8 cellular contexts compared by ENCODE assay signal in the genomic region with DNA sequence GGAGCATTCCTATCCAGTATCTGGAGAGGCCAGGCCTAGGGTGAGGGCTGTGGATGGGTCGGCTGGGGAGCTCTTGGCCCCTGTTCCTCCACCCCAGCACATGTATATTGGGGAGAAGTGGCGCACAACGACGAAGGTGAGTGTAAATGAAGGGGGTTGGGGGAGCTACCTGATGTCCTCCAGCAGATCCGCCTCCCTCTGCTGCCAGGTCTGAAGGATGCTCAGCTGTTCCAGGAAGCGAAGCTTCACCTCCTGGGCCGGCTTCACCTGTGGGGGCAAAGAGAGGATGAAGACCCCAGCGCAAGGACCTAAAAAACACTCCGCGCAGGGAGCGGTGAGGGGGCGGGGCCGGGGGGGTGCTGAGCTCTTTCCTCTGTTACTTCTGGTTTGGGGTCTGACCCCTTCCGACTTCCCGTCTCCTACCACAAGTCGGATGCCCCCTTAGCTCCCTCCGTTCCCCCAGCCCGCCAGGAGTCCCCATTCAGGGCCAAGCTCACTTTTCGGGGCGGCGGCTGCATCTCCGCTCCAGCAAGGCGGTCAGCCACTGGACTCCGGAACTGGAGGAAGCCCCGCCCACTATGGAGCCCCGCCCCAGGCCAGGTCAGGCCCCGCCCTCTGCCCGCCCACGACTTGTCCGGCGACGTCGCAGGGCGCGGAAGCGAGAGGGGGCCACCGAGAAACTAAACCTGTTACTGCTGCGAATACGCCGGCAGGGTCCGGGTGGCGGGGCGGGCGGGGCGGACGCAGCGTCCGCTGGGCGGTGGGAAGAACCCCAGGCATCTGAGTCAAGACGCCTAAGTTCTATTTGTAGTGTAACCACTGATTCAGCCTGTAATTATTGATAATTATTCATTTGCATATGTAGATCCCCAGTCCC. TPM values are rescaled to one million over a fixed set of nuclear protein-coding genes. Genes with fewer than 3 reads are reported as not detected.
A peak's percentile ranks its signal among the peaks of the same experiment; 100 is the strongest.
DNase-seq lines count a peak whose midpoint lies in the region; ATAC-seq and TF ChIP-seq lines count a peak whose summit lies in the region.

A gene (minus strand): TSS at position 568 of the 877 bp plus-strand sequence. CDS start 50 bp downstream, at position 518.

- no peaks in the 10 kb centered on the region for H3K27me3 Mint-ChIP-seq in activated naive CD8-positive, alpha-beta T cell treated with anti-CD3 and anti-CD28 coated beads, Interleukin-2, amount 50 U/mL, for 24 hours
- peaks cover 14% of the 10 kb centered on the region for H3K27me3 Mint-ChIP-seq in progenitor cell of endocrine pancreas

- WGBS in heart right ventricle, 2 donors, result 6 to 8% methylated on average over 49 to 50 of the region's 50 CpGs
- WGBS in upper lobe of left lung, 2 donors, result 8 to 15% methylated on average over 11 to 32 of the region's 50 CpGs

- DNase-seq in DMS153 treated with DMSO at 0.1 percent for 48 hours (lab: John Stamatoyannopoulos, UW; ENCODE audit: unreplicated experiment) (peak; percentile 20), SW 1271 (lab: John Stamatoyannopoulos, UW) (peak; percentile 52 to 81), heart right ventricle (peak; percentile 88 to 92), progenitor cell of endocrine pancreas (ENCODE audit: low spot score, unreplicated experiment) (peak; percentile 83), upper lobe of left lung (peak; percentile 95 to 98)
- DNase-seq in activated naive CD8-positive, alpha-beta T cell treated with anti-CD3 and anti-CD28 coated beads, Interleukin-2, amount 50 U/mL, for 24 hours, result peak; percentile 88

- H3K9me3 Mint-ChIP-seq in activated naive CD8-positive, alpha-beta T cell treated with anti-CD3 and anti-CD28 coated beads, Interleukin-2, amount 50 U/mL, for 24 hours, result no peaks in the 10 kb centered on the region
- H3K9me3 Mint-ChIP-seq in progenitor cell of endocrine pancreas (ENCODE audit: low read depth), result no peaks in the 10 kb centered on the region

- peak within 1 kb of the TSS; percentile 45 for H3K9ac ChIP-seq in HUES6 (ENCODE audit: low read length)

- peak; percentile 97 for ATAC-seq in GM21423 (IDR thresholded peaks at IDR 0.05; ENCODE audit: unreplicated experiment)
- peak; percentile 88 for ATAC-seq in activated naive CD8-positive, alpha-beta T cell treated with anti-CD3 and anti-CD28 coated beads, Interleukin-2, amount 50 U/mL, for 24 hours
- peak; percentile 88 to 97 (median 95) for ATAC-seq in heart right ventricle
- ATAC-seq in upper lobe of left lung (ENCODE audit: low FRiP score in 2 of 2), result peak; percentile 95 to 98

- H3K9me3 ChIP-seq in HUES6 (ENCODE audit: control insufficient read depth, insufficient read depth, low read depth, low read length) (no peaks in the 10 kb centered on the region), heart right ventricle (no peaks in the 10 kb centered on the region), upper lobe of left lung (no peaks in the 10 kb centered on the region)

- TF ChIP-seq EP300 in upper lobe of left lung (IDR thresholded peaks at IDR 0.05), result no peak

- H3K4me3 ChIP-seq in HUES6 (ENCODE audit: low read depth, low read length) (peak within 1 kb of the TSS; percentile 84), heart right ventricle (peak within 1 kb of the TSS; percentile 35 to 70 (median 58)), upper lobe of left lung (peak within 1 kb of the TSS; percentile 46 to 71 (median 60))

- peak within 1 kb of the TSS; percentile 92 for H3K4me3 Mint-ChIP-seq in activated naive CD8-positive, alpha-beta T cell treated with anti-CD3 and anti-CD28 coated beads, Interleukin-2, amount 50 U/mL, for 24 hours
- H3K4me3 Mint-ChIP-seq in progenitor cell of endocrine pancreas (ENCODE audit: low read depth), result peak within 1 kb of the TSS; percentile 94

- H3K4me1 ChIP-seq in HUES6 (ENCODE audit: control insufficient read depth, insufficient read depth, low read length), result peaks cover 13% of the 10 kb centered on the region
- peaks cover 0 to 17% (median 3%) of the 10 kb centered on the region in 9 donors for H3K4me1 ChIP-seq in heart right ventricle
- peaks cover 5 to 14% (median 13%) of the 10 kb centered on the region in 4 donors for H3K4me1 ChIP-seq in upper lobe of left lung

- peaks cover 18% of the 10 kb centered on the region for H3K4me1 Mint-ChIP-seq in activated naive CD8-positive, alpha-beta T cell treated with anti-CD3 and anti-CD28 coated beads, Interleukin-2, amount 50 U/mL, for 24 hours
- peaks cover 2% of the 10 kb centered on the region for H3K4me1 Mint-ChIP-seq in progenitor cell of endocrine pancreas (ENCODE audit: low read depth)

- no peak within 1 kb of the TSS for H3K27ac ChIP-seq in HUES6 (ENCODE audit: low read depth, low read length)
- H3K27ac ChIP-seq in heart right ventricle, result peak within 1 kb of the TSS in 7 of 10 donors; percentile 26 to 87 (median 44)
- H3K27ac ChIP-seq in upper lobe of left lung, result peak within 1 kb of the TSS; percentile 19 to 78 (median 73)

- intact Hi-C loops in heart right ventricle (cut with DNase I), result no loop called here

- H3K27ac Mint-ChIP-seq in activated naive CD8-positive, alpha-beta T cell treated with anti-CD3 and anti-CD28 coated beads, Interleukin-2, amount 50 U/mL, for 24 hours, result peak within 1 kb of the TSS; percentile 88
- peak within 1 kb of the TSS; percentile 87 for H3K27ac Mint-ChIP-seq in progenitor cell of endocrine pancreas

- peaks cover 4% of the 10 kb centered on the region for H3K36me3 Mint-ChIP-seq in activated naive CD8-positive, alpha-beta T cell treated with anti-CD3 and anti-CD28 coated beads, Interleukin-2, amount 50 U/mL, for 24 hours (ENCODE audit: low read depth)
- no peaks in the 10 kb centered on the region for H3K36me3 Mint-ChIP-seq in progenitor cell of endocrine pancreas (ENCODE audit: insufficient read depth)

- peak in 1 of 4 donors; percentile 57 for TF ChIP-seq POLR2A in upper lobe of left lung (IDR thresholded peaks at IDR 0.05)

- TF ChIP-seq CTCF in heart right ventricle (IDR thresholded peaks at IDR 0.05) (peak in 4 of 9 donors; percentile 9 to 51 (median 34)), progenitor cell of endocrine pancreas (IDR thresholded peaks at IDR 0.05; ENCODE audit: unreplicated experiment) (peak; percentile 12), upper lobe of left lung (IDR thresholded peaks at IDR 0.05) (no peak)

- H3K36me3 ChIP-seq in HUES6 (ENCODE audit: control insufficient read depth, insufficient read depth, low read length) (peaks cover 31% of the 10 kb centered on the region), heart right ventricle (peaks cover 0 to 47% (median 0%) of the 10 kb centered on the region in 9 donors), upper lobe of left lung (peaks cover 0 to 43% (median 27%) of the 10 kb centered on the region in 4 donors)

- H3K27me3 ChIP-seq in HUES6 (ENCODE audit: control insufficient read depth, insufficient read depth, low read length) (no peaks in the 10 kb centered on the region), heart right ventricle (no peaks in the 10 kb centered on the region), upper lobe of left lung (no peaks in the 10 kb centered on the region)

RNA-seq across cellular contexts. Expression of the gene that starts here (rescaled TPM):
- total RNA-seq in heart right ventricle (1 to 10 TPM; 1.2 to 6.5 (median 2.6) TPM), progenitor cell of endocrine pancreas (27.7 and 30.7 TPM in 2 replicates), upper lobe of left lung (100 to 1,000 TPM in 1 of 6 donors, 10 to 100 TPM in 5; 10.2 to 106 (median 32.7) TPM)
- polyA plus RNA-seq in heart right ventricle, result 1 to 10 TPM; 2.9 to 6.8 TPM

Comparison
In these comparisons a context has a peak if more than half of its experiments do, and no peak if none do; other contexts are left out.
1. DNase-seq: peak in every context shown above with its lines; median percentile 96 in upper lobe of left lung; 90 in heart right ventricle; 88 in activated naive CD8-positive, alpha-beta T cell treated with anti-CD3 and anti-CD28 coated beads, Interleukin-2, amount 50 U/mL, for 24 hours; 83 in progenitor cell of endocrine pancreas; 66 in SW 1271; 20 in DMS153 treated with DMSO at 0.1 percent for 48 hours.